ENCODE assay signal across 19 cellular contexts in the genomic region with DNA sequence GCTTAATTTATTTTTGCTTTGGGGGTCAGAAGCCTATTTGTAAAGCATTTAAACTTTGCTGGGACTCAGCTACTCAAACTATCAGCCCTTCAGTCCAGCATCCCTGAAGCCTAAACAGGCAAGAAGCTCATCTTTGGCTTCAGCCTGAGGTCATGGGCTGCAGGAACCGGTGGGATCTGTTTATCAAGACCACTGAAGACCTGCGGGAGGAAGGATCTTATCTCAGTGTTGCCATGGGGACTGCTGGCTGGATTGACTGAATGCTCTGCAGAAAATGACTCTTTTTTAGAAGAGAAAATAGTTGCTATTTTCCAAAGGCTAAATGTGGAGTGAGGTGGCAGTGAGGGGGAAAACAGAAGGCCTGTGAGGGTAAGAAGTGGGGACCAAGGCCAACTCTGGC.
"Had no signal": no experiment of that assay in that cellular context is flagged by ENCODE, and none has a peak within 500 bp of the region (broad histone marks: within the 10 kb centered on the region; RNA-seq: fewer than 3 reads in every experiment).

No MANE protein-coding gene starts in this region.

- H3K9me3 Mint-ChIP-seq: activated naive CD4-positive, alpha-beta T cell treated with anti-CD3 and anti-CD28 coated beads, Interleukin-2, amount 50 U/mL, for 72 hours; natural killer cell; T-helper 2 cell treated with Interferon-gamma antibody and Interleukin-4, amounts not matched to agents 5 μg/mL and 100 μg/mL, for 36 hours had no signal

- H3K4me3 ChIP-seq: adrenal gland, left lung, lung, pancreas, right lobe of liver, SK-N-MC, skin epidermis, upper lobe of right lung had no signal

- ATAC-seq: activated naive CD4-positive, alpha-beta T cell treated with anti-CD3 and anti-CD28 coated beads, Interleukin-2, amount 50 U/mL, for 72 hours; natural killer cell had no signal

- H3K4me1 ChIP-seq: left lung, right lobe of liver, upper lobe of right lung had no signal

- H3K9me3 ChIP-seq: adrenal gland, left lung, pancreas, right lobe of liver, upper lobe of right lung had no signal

- H3K4me3 Mint-ChIP-seq: natural killer cell; T-helper 2 cell treated with Interferon-gamma antibody and Interleukin-4, amounts not matched to agents 5 μg/mL and 100 μg/mL, for 36 hours had no signal

- H3K27ac Mint-ChIP-seq: natural killer cell; T-helper 2 cell treated with Interferon-gamma antibody and Interleukin-4, amounts not matched to agents 5 μg/mL and 100 μg/mL, for 36 hours had no signal

- DNase-seq: activated CD4-positive, alpha-beta T cell treated with anti-CD3 and anti-CD28 coated beads for 1 hour; activated CD4-positive, alpha-beta T cell treated with anti-CD3 and anti-CD28 coated beads, Interleukin-2, amount 50 U/mL, for 1 hour; activated T-cell treated with anti-CD3 and anti-CD28 coated beads, Interleukin-2, amount 50 U/mL, for 1 hour; adrenal gland; cerebellar nuclear complex; cortex of kidney; foreskin fibroblast; left lung; natural killer cell; pancreas; right lobe of liver; stimulated activated CD4-positive, alpha-beta T cell treated with anti-CD3 and anti-CD28 coated beads, Interleukin-1b, Interleukin-23, amount 100 ng/mL, for 48 hours; upper lobe of right lung had no signal

- H3K36me3 ChIP-seq: adrenal gland, left lung, pancreas, right lobe of liver, upper lobe of right lung had no signal

- H3K27me3 ChIP-seq: adrenal gland, left lung, pancreas, right lobe of liver, upper lobe of right lung had no signal

- H3K36me3 Mint-ChIP-seq: activated naive CD4-positive, alpha-beta T cell treated with anti-CD3 and anti-CD28 coated beads, Interleukin-2, amount 50 U/mL, for 72 hours; natural killer cell had no signal

- H3K27ac ChIP-seq: adrenal gland, epithelial cell of prostate, left lung, right lobe of liver, SK-N-MC, skin epidermis, upper lobe of right lung had no signal
